ENCODE assay signal across 10 cellular contexts in the genomic region with DNA sequence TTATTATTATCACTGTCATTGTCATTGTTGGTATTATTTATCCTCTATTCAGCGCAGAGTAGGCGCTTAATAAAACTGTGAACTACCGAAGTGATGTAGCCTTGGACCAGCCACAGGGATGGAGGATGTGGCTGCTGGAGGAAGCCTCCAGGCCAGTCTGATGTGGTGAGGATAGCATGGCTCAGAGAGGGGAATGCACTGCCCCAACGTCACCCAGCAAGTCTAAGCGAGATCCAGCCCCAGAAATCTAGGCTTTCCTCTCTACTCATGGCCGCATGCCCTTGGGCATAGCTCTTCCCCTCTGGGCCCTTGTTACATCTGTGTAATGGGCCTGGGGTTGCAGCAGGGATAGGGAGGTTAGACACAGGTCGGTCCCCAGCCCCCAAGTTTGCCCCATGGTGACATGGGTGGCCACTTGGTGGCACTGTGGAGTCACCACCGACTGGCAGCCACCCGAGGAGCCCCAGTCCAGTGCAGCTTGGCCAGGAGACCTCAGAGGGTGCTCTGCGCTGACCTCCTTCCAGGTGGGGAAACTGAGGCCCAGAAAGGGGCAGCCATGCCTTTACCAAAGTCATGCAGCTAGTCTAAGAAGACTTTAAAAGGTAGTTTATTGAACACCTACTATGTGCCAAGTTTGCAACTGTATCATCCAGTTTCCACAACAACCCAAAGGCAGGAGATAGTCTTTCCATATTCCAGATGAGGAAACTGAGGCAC.
DNase-seq lines count a peak whose midpoint lies in the region; ATAC-seq and TF ChIP-seq lines count a peak whose summit lies in the region.
"Had no signal": no experiment of that assay in that cellular context is flagged by ENCODE, and none has a peak within 500 bp of the region (broad histone marks: within the 10 kb centered on the region; RNA-seq: fewer than 3 reads in every experiment).

No MANE protein-coding gene starts in this region.

- H3K9me3 Mint-ChIP-seq in activated T-cell treated with anti-CD3 and anti-CD28 coated beads, Interleukin-2, amount 50 U/mL, for 72 hours, result peaks cover 0 to 7% of the 10 kb centered on the region in 2 donors

- peaks cover 2 to 4% of the 10 kb centered on the region in 2 donors for H3K36me3 Mint-ChIP-seq in activated T-cell treated with anti-CD3 and anti-CD28 coated beads, Interleukin-2, amount 50 U/mL, for 72 hours (ENCODE audit: insufficient read depth in 2 of 2)

- H3K27me3 Mint-ChIP-seq in activated T-cell treated with anti-CD3 and anti-CD28 coated beads, Interleukin-2, amount 50 U/mL, for 72 hours (ENCODE audit: low read depth), result peaks cover 6% of the 10 kb centered on the region

- peaks cover 5% of the 10 kb centered on the region; the same call in 1 of the 2 replicates for H3K27me3 ChIP-seq in KMS-11 (ENCODE audit: insufficient read depth, low read depth)
- H3K27me3 ChIP-seq in right atrium auricular region, result no peaks in the 10 kb centered on the region
- H3K27me3 ChIP-seq: BLaER1 had no signal

- H2AFZ ChIP-seq in KMS-11 (ENCODE audit: low read depth), result no peak overlapping the region

- H3K4me3 ChIP-seq in KMS-11 (IDR thresholded peaks at IDR 0.05; ENCODE audit: insufficient read depth, low read depth, low read length) (no peak overlapping the region), right atrium auricular region (no peak overlapping the region)
- H3K4me3 ChIP-seq: BLaER1, skin epidermis had no signal

- no peak overlapping the region for H3K27ac Mint-ChIP-seq in activated T-cell treated with anti-CD3 and anti-CD28 coated beads, Interleukin-2, amount 50 U/mL, for 72 hours

- H3K4me1 ChIP-seq in KMS-11 (ENCODE audit: low read depth, poor library complexity, severe bottlenecking) (no peaks in the 10 kb centered on the region), right atrium auricular region (no peaks in the 10 kb centered on the region)

- H3K36me3 ChIP-seq in KMS-11 (ENCODE audit: insufficient read depth), result no peaks in the 10 kb centered on the region
- H3K36me3 ChIP-seq in right atrium auricular region, result no peaks in the 10 kb centered on the region
- H3K36me3 ChIP-seq: BLaER1 had no signal

- no peak overlapping the region for H3K9ac ChIP-seq in KMS-11
- H3K9ac ChIP-seq: BLaER1 had no signal

- H3K27ac ChIP-seq in KMS-11 (no peak overlapping the region), right atrium auricular region (no peak overlapping the region)
- H3K27ac ChIP-seq: skin epidermis had no signal

- TF ChIP-seq CTCF in KMS-11 (conservative IDR thresholded peaks at IDR 0.05; ENCODE audit: low read depth, low read length), result peak; percentile 66
- TF ChIP-seq CTCF in right atrium auricular region (IDR thresholded peaks at IDR 0.05), result peak; percentile 64 to 84

- DNase-seq in NCI-H1436 (lab: John Stamatoyannopoulos, UW) (peak; percentile 27), NCI-H1436 treated with DMSO at 0.1 percent for 48 hours (lab: John Stamatoyannopoulos, UW) (no peak), right atrium auricular region (ENCODE audit: low spot score) (no peak), DMS114 treated with DMSO at 0.1 percent for 48 hours (lab: John Stamatoyannopoulos, UW; ENCODE audit: unreplicated experiment) (no peak)
- DNase-seq in activated T-cell treated with anti-CD3 and anti-CD28 coated beads, Interleukin-2, amount 50 U/mL, for 72 hours, result peak; percentile 38 to 51
- peak; percentile 32 for DNase-seq in stimulated activated CD4-positive, alpha-beta T cell treated with anti-CD3 and anti-CD28 coated beads, Interleukin-1b, Interleukin-23, amount 100 ng/mL, for 48 hours

- H3K79me2 ChIP-seq in KMS-11 (ENCODE audit: insufficient read depth, low read depth), result no peaks in the 10 kb centered on the region

- peaks cover 6% of the 10 kb centered on the region in 2 donors for H3K9me3 ChIP-seq in right atrium auricular region
- H3K9me3 ChIP-seq: BLaER1 had no signal

- ATAC-seq in activated T-cell treated with anti-CD3 and anti-CD28 coated beads, Interleukin-2, amount 50 U/mL, for 72 hours (replicated peaks in 1 of 2), result no peak
- no peak for ATAC-seq in HG02970 (IDR thresholded peaks at IDR 0.05; ENCODE audit: low FRiP score, unreplicated experiment)

- no peaks in the 10 kb centered on the region for H4K20me1 ChIP-seq in KMS-11 (ENCODE audit: insufficient read depth)
- H4K20me1 ChIP-seq: BLaER1 had no signal

- no peak overlapping the region for H3K4me2 ChIP-seq in KMS-11
- H3K4me2 ChIP-seq: BLaER1 had no signal

- H3K4me3 Mint-ChIP-seq in activated T-cell treated with anti-CD3 and anti-CD28 coated beads, Interleukin-2, amount 50 U/mL, for 72 hours, result no peak overlapping the region

- H3K4me1 Mint-ChIP-seq in activated T-cell treated with anti-CD3 and anti-CD28 coated beads, Interleukin-2, amount 50 U/mL, for 72 hours (ENCODE audit: low read depth), result no peaks in the 10 kb centered on the region

Comparison
In these comparisons a context has a peak if more than half of its experiments do, and no peak if none do; other contexts are left out.
1. DNase-seq: peak in NCI-H1436 (single experiment), activated T-cell treated with anti-CD3 and anti-CD28 coated beads, Interleukin-2, amount 50 U/mL, for 72 hours (2 of 2) and stimulated activated CD4-positive, alpha-beta T cell treated with anti-CD3 and anti-CD28 coated beads, Interleukin-1b, Interleukin-23, amount 100 ng/mL, for 48 hours (single experiment); none in NCI-H1436 treated with DMSO at 0.1 percent for 48 hours (single experiment), right atrium auricular region (single experiment) and DMS114 treated with DMSO at 0.1 percent for 48 hours (single experiment).